ENCODE assay signal across 14 cellular contexts in the genomic region with DNA sequence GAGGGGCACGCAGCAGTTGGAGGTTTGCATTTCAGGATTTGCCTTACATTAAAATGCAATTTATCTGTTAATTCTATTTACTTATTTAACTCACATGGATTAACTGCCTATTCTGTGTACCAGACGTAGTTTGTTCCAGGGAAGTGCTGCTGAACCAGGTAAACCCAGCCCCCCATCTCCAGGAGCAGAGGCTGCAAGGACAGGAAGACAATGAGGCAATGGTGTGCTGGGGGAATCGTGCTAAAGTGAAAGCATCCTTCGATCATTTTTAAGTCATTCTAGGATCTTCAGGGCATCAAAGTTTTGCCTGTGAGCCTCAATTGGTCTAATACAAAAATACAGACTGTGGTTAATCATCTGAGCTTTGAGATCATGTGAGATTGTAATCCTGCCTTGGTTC.
DNase-seq lines count a peak whose midpoint lies in the region; ATAC-seq and TF ChIP-seq lines count a peak whose summit lies in the region.
"Had no signal": no experiment of that assay in that cellular context is flagged by ENCODE, and none has a peak within 500 bp of the region (broad histone marks: within the 10 kb centered on the region; RNA-seq: fewer than 3 reads in every experiment).

No MANE protein-coding gene starts in this region.

- peak overlapping the region; percentile 91 for H3K27ac Mint-ChIP-seq in activated naive CD8-positive, alpha-beta T cell treated with anti-CD3 and anti-CD28 coated beads, Interleukin-2, amount 10 ng/mL, durations not matched to agents 7 days and 5 days

- no peaks in the 10 kb centered on the region for H3K9me3 ChIP-seq in neutrophil
- H3K9me3 ChIP-seq: Peyer's patch had no signal

- no peak for TF ChIP-seq CTCF in neutrophil (IDR thresholded peaks at IDR 0.05)

- H3K27ac ChIP-seq in neutrophil: peak overlapping the region; percentile 78

- peaks cover 20% of the 10 kb centered on the region for H3K9me3 Mint-ChIP-seq in activated naive CD8-positive, alpha-beta T cell treated with anti-CD3 and anti-CD28 coated beads, Interleukin-2, amount 10 ng/mL, durations not matched to agents 7 days and 5 days

- ATAC-seq in activated naive CD8-positive, alpha-beta T cell treated with anti-CD3 and anti-CD28 coated beads, Interleukin-2, amount 10 ng/mL, durations not matched to agents 7 days and 5 days (ENCODE audit: low read depth): peak; percentile 22
- no peak for ATAC-seq in left lobe of liver
- ATAC-seq: HCT116 had no signal

- peak overlapping the region; percentile 78 for H3K4me3 Mint-ChIP-seq in activated naive CD8-positive, alpha-beta T cell treated with anti-CD3 and anti-CD28 coated beads, Interleukin-2, amount 10 ng/mL, durations not matched to agents 7 days and 5 days

- peaks cover 5% of the 10 kb centered on the region for H3K27me3 ChIP-seq in neutrophil
- H3K27me3 ChIP-seq: Peyer's patch had no signal

- POLR2A ChIA-PET in activated naive CD8-positive, alpha-beta T cell treated with anti-CD3 and anti-CD28 coated beads, Interleukin-2, amount 10 ng/mL, durations not matched to agents 7 days and 5 days (lab: Charles Lee): interaction anchor here (0.7 to 2.2 kb wide), 3 partner anchors 13 to 110 kb away, joined by 3 to 7 read pairs (median 3); no protein-coding TSS in a partner anchor

- H3K36me3 Mint-ChIP-seq in activated naive CD8-positive, alpha-beta T cell treated with anti-CD3 and anti-CD28 coated beads, Interleukin-2, amount 10 ng/mL, durations not matched to agents 7 days and 5 days: peaks cover 15% of the 10 kb centered on the region

- peaks cover 27 to 31% of the 10 kb centered on the region in 2 experiments for H3K4me1 ChIP-seq in neutrophil (ENCODE audit: control insufficient read depth in 1 of 2, insufficient read depth in 1 of 2, low read depth in 1 of 2, low read length in 1 of 2)
- H3K4me1 ChIP-seq: Peyer's patch had no signal

- peaks cover 22% of the 10 kb centered on the region for H3K4me1 Mint-ChIP-seq in activated naive CD8-positive, alpha-beta T cell treated with anti-CD3 and anti-CD28 coated beads, Interleukin-2, amount 10 ng/mL, durations not matched to agents 7 days and 5 days

- peak; percentile 47 for DNase-seq in activated CD8-positive, alpha-beta memory T cell treated with anti-CD3 and anti-CD28 coated beads, Interleukin-2, amount 50 U/mL, for 48 hours
- no peak for DNase-seq in activated CD8-positive, alpha-beta memory T cell treated with anti-CD3 and anti-CD28 coated beads, Interleukin-2, amount 50 U/mL, for 4 hours
- DNase-seq in Jurkat, Clone E6-1 (ENCODE audit: low read depth, low spot score): no peak
- DNase-seq in activated naive CD8-positive, alpha-beta T cell treated with anti-CD3 and anti-CD28 coated beads, Interleukin-2, amount 10 ng/mL, durations not matched to agents 7 days and 5 days: no peak
- no peak for DNase-seq in NCI-H446 (lab: John Stamatoyannopoulos, UW)
- no peak for DNase-seq in NCI-H1930 (lab: John Stamatoyannopoulos, UW)
- no peak for DNase-seq in left lobe of liver (ENCODE audit: low spot score)
- DNase-seq: NCI-H187, NCI-H524 treated with DMSO at 0.1 percent for 48 hours, nucleus accumbens, SW 1271 had no signal

- peaks cover 19% of the 10 kb centered on the region for H3K27me3 Mint-ChIP-seq in activated naive CD8-positive, alpha-beta T cell treated with anti-CD3 and anti-CD28 coated beads, Interleukin-2, amount 10 ng/mL, durations not matched to agents 7 days and 5 days

- H3K4me3 ChIP-seq in Jurkat, Clone E6-1 (ENCODE audit: low read length): peak overlapping the region; percentile 30
- H3K4me3 ChIP-seq in neutrophil (ENCODE audit: low read depth in 1 of 2, low read length in 1 of 2): peak overlapping the region; percentile 34

- H3K36me3 ChIP-seq in neutrophil: no peaks in the 10 kb centered on the region
- H3K36me3 ChIP-seq: Peyer's patch had no signal
